ENCODE assay signal across 15 cellular contexts in genomic region chr6:161037873-161038228, GRCh38. TPM values are rescaled to one million over a fixed set of nuclear protein-coding genes. Genes with fewer than 3 reads are reported as not detected.
DNase-seq lines count a peak whose midpoint lies in the region; ATAC-seq and TF ChIP-seq lines count a peak whose summit lies in the region.
"Had no signal": no experiment of that assay in that cellular context is flagged by ENCODE, and none has a peak within 500 bp of the region (broad histone marks: within the 10 kb centered on the region; RNA-seq: fewer than 3 reads in every experiment).

No MANE protein-coding gene starts in this region.

- no peak for TF ChIP-seq CTCF in brain microvascular endothelial cell (IDR thresholded peaks at IDR 0.05; ENCODE audit: low read depth, low read length, missing control alignments)
- no peak for TF ChIP-seq CTCF in neural crest cell (conservative IDR thresholded peaks at IDR 0.05)

- peaks cover 29% of the 10 kb centered on the region for H3K4me1 Mint-ChIP-seq in stimulated activated naive CD8-positive, alpha-beta T cell treated with anti-CD3 and anti-CD28 coated beads, Interleukin-15, Interleukin-2, amounts not matched to agents 100 ng/mL and 50 ng/mL, for 24 hours (ENCODE audit: low read depth)
- peaks cover 10% of the 10 kb centered on the region for H3K4me1 Mint-ChIP-seq in neural crest cell

- in situ Hi-C loops in brain microvascular endothelial cell (cut with HindIII; ENCODE audit: low pct_ligation_motif_present, low sequenced_read_pairs) = no loop called here

- no peaks in the 10 kb centered on the region for H3K27me3 ChIP-seq in brain microvascular endothelial cell (replicated peaks)
- H3K27me3 ChIP-seq: MG63 had no signal

- peak overlapping the region; percentile 92 for H3K27ac Mint-ChIP-seq in stimulated activated naive CD8-positive, alpha-beta T cell treated with anti-CD3 and anti-CD28 coated beads, Interleukin-15, Interleukin-2, amounts not matched to agents 100 ng/mL and 50 ng/mL, for 24 hours
- H3K27ac Mint-ChIP-seq in neural crest cell (ENCODE audit: unreplicated experiment) = peak overlapping the region; percentile 57

- no peaks in the 10 kb centered on the region for H3K9me3 Mint-ChIP-seq in stimulated activated naive CD8-positive, alpha-beta T cell treated with anti-CD3 and anti-CD28 coated beads, Interleukin-15, Interleukin-2, amounts not matched to agents 100 ng/mL and 50 ng/mL, for 24 hours
- no peaks in the 10 kb centered on the region for H3K9me3 Mint-ChIP-seq in neural crest cell

- H3K36me3 Mint-ChIP-seq in stimulated activated naive CD8-positive, alpha-beta T cell treated with anti-CD3 and anti-CD28 coated beads, Interleukin-15, Interleukin-2, amounts not matched to agents 100 ng/mL and 50 ng/mL, for 24 hours (ENCODE audit: low read depth) = peaks cover 52% of the 10 kb centered on the region
- H3K36me3 Mint-ChIP-seq in neural crest cell (ENCODE audit: low read depth) = peaks cover 12% of the 10 kb centered on the region

- no peak for DNase-seq in stimulated activated naive CD8-positive, alpha-beta T cell treated with anti-CD3 and anti-CD28 coated beads, Interleukin-15, Interleukin-2, amounts not matched to agents 100 U/mL and 50 U/mL, for 24 hours
- DNase-seq in brain microvascular endothelial cell (no peak), neural crest cell (ENCODE audit: low read depth, low spot score) (no peak), HPDE6-E6E7 (ENCODE audit: extremely low spot score) (no peak), DMS79 treated with DMSO at 0.1 percent for 48 hours (lab: John Stamatoyannopoulos, UW) (no peak)
- DNase-seq in stimulated activated CD4-positive, alpha-beta T cell treated with anti-CD3 and anti-CD28 coated beads, Interleukin-2, amount 100 ng/mL, for 24 hours = no peak
- DNase-seq: activated naive CD4-positive, alpha-beta T cell treated with anti-CD3 and anti-CD28 coated beads, Interleukin-2, amount 50 U/mL, for 16 hours; cerebellar nuclear complex; NCI-H2029; NCI-H748 treated with DMSO at 0.1 percent for 48 hours; SHP77 treated with DMSO at 0.1 percent for 48 hours had no signal

- no peak for ATAC-seq in stimulated activated naive CD8-positive, alpha-beta T cell treated with anti-CD3 and anti-CD28 coated beads, Interleukin-15, Interleukin-2, amounts not matched to agents 100 U/mL and 50 U/mL, for 24 hours
- ATAC-seq in GM21367 (IDR thresholded peaks at IDR 0.05; ENCODE audit: unreplicated experiment) = no peak

- H3K4me3 Mint-ChIP-seq in stimulated activated naive CD8-positive, alpha-beta T cell treated with anti-CD3 and anti-CD28 coated beads, Interleukin-15, Interleukin-2, amounts not matched to agents 100 ng/mL and 50 ng/mL, for 24 hours = no peak overlapping the region
- no peak overlapping the region for H3K4me3 Mint-ChIP-seq in neural crest cell

- no peak overlapping the region for H3K4me3 ChIP-seq in brain microvascular endothelial cell (ENCODE audit: low read depth, low read length)
- H3K4me3 ChIP-seq: HAP-1, MG63 had no signal

- no peaks in the 10 kb centered on the region for H3K27me3 Mint-ChIP-seq in stimulated activated naive CD8-positive, alpha-beta T cell treated with anti-CD3 and anti-CD28 coated beads, Interleukin-15, Interleukin-2, amounts not matched to agents 100 ng/mL and 50 ng/mL, for 24 hours
- no peaks in the 10 kb centered on the region for H3K27me3 Mint-ChIP-seq in neural crest cell (ENCODE audit: low read depth)

- no peaks in the 10 kb centered on the region for H3K36me3 ChIP-seq in brain microvascular endothelial cell (replicated peaks)

- peak overlapping the region; percentile 89 for H3K27ac ChIP-seq in brain microvascular endothelial cell

RNA-seq across cellular contexts. Expression of gene MAP3K4, which starts 46.3 kb away (rescaled TPM):
- total RNA-seq in neural crest cell = 84.3 and 103 TPM in 2 replicates
